Comparison of ENCODE assay signal across 16 cellular contexts in genomic region chr18:63132819-63133200, GRCh38.
DNase-seq lines count a peak whose midpoint lies in the region; FAIRE-seq and TF ChIP-seq lines count a peak whose summit lies in the region.
"Had no signal": no experiment of that assay in that cellular context is flagged by ENCODE, and none has a peak within 500 bp of the region (broad histone marks: within the 10 kb centered on the region; RNA-seq: fewer than 3 reads in every experiment).

No MANE protein-coding gene starts in this region.

- no peaks in the 10 kb centered on the region for H3K9me3 ChIP-seq in prostate gland
- H3K9me3 ChIP-seq: adrenal gland, Peyer's patch, tibial nerve had no signal

- TF ChIP-seq CTCF in epithelial cell of esophagus (IDR thresholded peaks at IDR 0.05; ENCODE audit: insufficient read depth, low read depth, low read length, missing control alignments) (no peak), prostate gland (IDR thresholded peaks at IDR 0.05) (no peak)

- peak overlapping the region; percentile 11 to 50 for H3K27ac ChIP-seq in prostate gland
- H3K27ac ChIP-seq: adrenal gland had no signal

- no peak for FAIRE-seq in HTR-8/SVneo (lab: Jason Lieb, UNC)

- DNase-seq in NCI-H146 (lab: John Stamatoyannopoulos, UW) (peak; percentile 24), NCI-H146 treated with DMSO at 0.1 percent for 48 hours (lab: John Stamatoyannopoulos, UW; ENCODE audit: unreplicated experiment) (no peak), NCI-H510A (lab: John Stamatoyannopoulos, UW) (peak; percentile 68), epithelial cell of esophagus (ENCODE audit: low read depth) (peak; percentile 35), prostate gland (ENCODE audit: low spot score) (peak; percentile 74), HTR-8/SVneo (ENCODE audit: insufficient read length, low spot score) (no peak), OCI-M1 (lab: John Stamatoyannopoulos, UW) (no peak), islet precursor cell (no peak)
- DNase-seq: 8988T; activated CD4-positive, CD25-positive, alpha-beta regulatory T cell; adrenal gland; CD8-positive, alpha-beta memory T cell; naive B cell; retina had no signal

- intact Hi-C loops in prostate gland (cut with DNase I), result no loop called here

- peak; percentile 47 for TF ChIP-seq POLR2A in prostate gland (IDR thresholded peaks at IDR 0.05)

- WGBS in prostate gland, result 35% methylated on average over 8 of the region's 8 CpGs

- no peaks in the 10 kb centered on the region for H3K36me3 ChIP-seq in prostate gland
- H3K36me3 ChIP-seq: adrenal gland, Peyer's patch had no signal

- peaks cover 12% of the 10 kb centered on the region for H3K4me1 ChIP-seq in prostate gland (replicated peaks)
- H3K4me1 ChIP-seq: adrenal gland had no signal

- H3K27me3 ChIP-seq in prostate gland (replicated peaks; ENCODE audit: insufficient read depth), result no peaks in the 10 kb centered on the region
- H3K27me3 ChIP-seq: adrenal gland, Peyer's patch, tibial nerve had no signal

- H3K4me3 ChIP-seq in epithelial cell of esophagus (ENCODE audit: low read length) (no peak overlapping the region), prostate gland (no peak overlapping the region)
- H3K4me3 ChIP-seq: adrenal gland, tibial nerve had no signal

Comparison
In these comparisons a context has a peak if more than half of its experiments do, and no peak if none do; other contexts are left out.
1. DNase-seq: peak in NCI-H146 (single experiment), NCI-H510A (single experiment), epithelial cell of esophagus (single experiment) and prostate gland (single experiment); none in NCI-H146 treated with DMSO at 0.1 percent for 48 hours (single experiment), HTR-8/SVneo (single experiment), OCI-M1 (single experiment) and islet precursor cell (single experiment).